In genomic region chr7:100484636-100485114, GRCh38 we compare ENCODE assay signal across 1 cellular context.
TF ChIP-seq lines count a peak whose summit lies in the region.

No MANE protein-coding gene starts in this region.

TF ChIP-seq in neural cell, 6 proteins besides CTCF, POLR2A, EP300 and RAD21 (continued from another document):
- TF ChIP-seq REST (IDR thresholded peaks at IDR 0.05; ENCODE audit: borderline replicate concordance): no peak
- TF ChIP-seq MXI1 (conservative IDR thresholded peaks at IDR 0.05; ENCODE audit: poor library complexity, severe bottlenecking): no peak
- no peak for TF ChIP-seq TAF1 (IDR thresholded peaks at IDR 0.05; ENCODE audit: low read depth)
- no peak for TF ChIP-seq POLR2AphosphoS5 (IDR thresholded peaks at IDR 0.05)
